In the genomic region with DNA sequence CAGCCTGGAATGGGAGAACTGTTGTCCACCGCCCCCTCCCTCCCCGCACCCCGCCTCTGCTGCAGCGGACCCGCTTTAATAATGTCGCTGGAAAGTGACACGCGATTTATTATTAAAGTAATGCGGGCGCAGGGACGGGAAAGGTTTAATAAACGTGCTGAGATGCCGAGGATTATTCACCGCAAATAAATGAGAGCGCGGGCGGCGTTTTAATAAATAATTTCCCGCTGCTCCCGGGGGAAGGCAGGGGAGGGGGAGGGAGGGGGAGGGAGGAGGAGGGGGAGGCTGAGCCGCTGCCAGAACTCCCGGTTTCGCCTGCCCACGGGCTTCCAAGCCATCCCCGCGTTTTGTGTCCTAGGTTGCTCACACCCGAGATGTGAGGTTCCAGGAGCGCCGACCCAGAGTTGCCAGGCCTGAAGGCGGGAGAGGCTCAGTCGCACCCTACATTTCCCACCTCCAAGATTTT, we compare ENCODE assay signal across 8 cellular contexts. TPM values are rescaled to one million over a fixed set of nuclear protein-coding genes. Genes with fewer than 3 reads are reported as not detected.
DNase-seq lines count a peak whose midpoint lies in the region; ATAC-seq and TF ChIP-seq lines count a peak whose summit lies in the region.

No MANE protein-coding gene starts in this region.

- peaks cover 9% of the 10 kb centered on the region for H4K20me1 ChIP-seq in GM23338 (replicated peaks; ENCODE audit: insufficient read depth)

- peaks cover 33% of the 10 kb centered on the region for H3K4me1 Mint-ChIP-seq in GM23338

- peak overlapping the region; percentile 94 for H3K4me2 ChIP-seq in GM23338

- no peak for ATAC-seq in GM23338
- ATAC-seq in RWPE2 (ENCODE audit: low read depth), result peak; percentile 8; the same call in 2 of the 3 replicates
- ATAC-seq in psoas muscle, result peak in 1 of 4 donors; percentile 12
- no peak for ATAC-seq in HG03025 (IDR thresholded peaks at IDR 0.05; ENCODE audit: low FRiP score, unreplicated experiment)
- no peak for ATAC-seq in HG02981 (IDR thresholded peaks at IDR 0.05; ENCODE audit: unreplicated experiment)

- H3K27me3 Mint-ChIP-seq in GM23338 (ENCODE audit: insufficient read depth, low read depth, poor library complexity), result peaks cover 70% of the 10 kb centered on the region

- H3K36me3 ChIP-seq in GM23338 (ENCODE audit: insufficient read depth) (no peaks in the 10 kb centered on the region), RWPE2 (ENCODE audit: low read depth) (no peaks in the 10 kb centered on the region), psoas muscle (ENCODE audit: insufficient read depth in 1 of 2, low read depth in 1 of 2) (no peaks in the 10 kb centered on the region)

- H3K36me3 Mint-ChIP-seq in GM23338 (ENCODE audit: low read depth), result no peaks in the 10 kb centered on the region

- H3K9me3 ChIP-seq in RWPE2 (ENCODE audit: severe bottlenecking), result no peaks in the 10 kb centered on the region
- H3K9me3 ChIP-seq in psoas muscle, result no peaks in the 10 kb centered on the region

- H3F3A ChIP-seq in GM23338 (replicated peaks; ENCODE audit: low read depth), result peaks cover 11% of the 10 kb centered on the region; the same call in 1 of the 2 replicates

- H3K4me3 Mint-ChIP-seq in GM23338, result peak overlapping the region; percentile 81

- H3K27me3 ChIP-seq in GM23338 (ENCODE audit: insufficient read depth), result peaks cover 87% of the 10 kb centered on the region
- H3K27me3 ChIP-seq in RWPE2 (ENCODE audit: insufficient read depth, poor library complexity, severe bottlenecking), result no peaks in the 10 kb centered on the region
- H3K27me3 ChIP-seq in psoas muscle (ENCODE audit: insufficient read depth in 3 of 3, low read length in 2 of 3), result peaks cover 0 to 50% (median 0%) of the 10 kb centered on the region in 3 donors

- TF ChIP-seq CTCF in GM23338 (conservative IDR thresholded peaks at IDR 0.05; ENCODE audit: low read depth in 2 of 2) (no peak), RWPE2 (IDR thresholded peaks at IDR 0.05; ENCODE audit: poor library complexity, severe bottlenecking) (no peak), fibroblast of the aortic adventitia (IDR thresholded peaks at IDR 0.05; ENCODE audit: insufficient read depth, low read length) (no peak), psoas muscle (IDR thresholded peaks at IDR 0.05) (no peak)

- H3K27ac ChIP-seq in GM23338 (ENCODE audit: low read depth), result no peak overlapping the region
- peak overlapping the region; percentile 36 for H3K27ac ChIP-seq in RWPE2 (ENCODE audit: poor library complexity, severe bottlenecking)
- H3K27ac ChIP-seq in psoas muscle, result no peak overlapping the region

- peaks cover 2% of the 10 kb centered on the region; the same call in 1 of the 3 replicates for H3K9me3 Mint-ChIP-seq in GM23338

- H3K4me1 ChIP-seq in GM23338 (ENCODE audit: insufficient read depth) (peaks cover 27% of the 10 kb centered on the region), RWPE2 (ENCODE audit: insufficient read depth, poor library complexity, severe bottlenecking) (no peaks in the 10 kb centered on the region), psoas muscle (peaks cover 33% of the 10 kb centered on the region)

- intact Hi-C loops in psoas muscle (cut with DNase I), result loop anchor here in 1 of 2 donors (2.0 kb wide), 1 partner anchor 26 kb away; no protein-coding TSS in a partner anchor

- DNase-seq in GM23338 (ENCODE audit: low spot score) (no peak), RWPE2 (ENCODE audit: low spot score) (no peak), fibroblast of the aortic adventitia (ENCODE audit: low read depth) (peak; percentile 10), psoas muscle (no peak), NCI-H1436 treated with DMSO at 0.1 percent for 48 hours (lab: John Stamatoyannopoulos, UW) (no peak), AG08395 (ENCODE audit: low spot score) (no peak)

- H3K27ac Mint-ChIP-seq in GM23338, result no peak overlapping the region

- peak overlapping the region; percentile 95 for H2AFZ ChIP-seq in GM23338

- no peaks in the 10 kb centered on the region for H3K9me2 ChIP-seq in GM23338 (ENCODE audit: insufficient read depth)

- no peaks in the 10 kb centered on the region for H3K79me2 ChIP-seq in GM23338 (replicated peaks; ENCODE audit: insufficient read depth)

- 0 to 1% (median 1%) methylated on average over 24 to 31 of the region's 31 CpGs for WGBS in psoas muscle, 3 donors

- peak overlapping the region; percentile 74 for H3K4me3 ChIP-seq in GM23338
- peak overlapping the region; percentile 35 for H3K4me3 ChIP-seq in RWPE2 (ENCODE audit: severe bottlenecking)
- peak overlapping the region; percentile 64 for H3K4me3 ChIP-seq in fibroblast of the aortic adventitia (ENCODE audit: low read depth, low read length)
- H3K4me3 ChIP-seq in psoas muscle, result peak overlapping the region; percentile 64

TF ChIP-seq in GM23338, 12 proteins besides CTCF, POLR2A, EP300 and RAD21:
- TF ChIP-seq REST (IDR thresholded peaks at IDR 0.05; ENCODE audit: unreplicated experiment) (no peak), EZH2phosphoT487 (IDR thresholded peaks at IDR 0.05; ENCODE audit: unreplicated experiment) (no peak), ETS1 (IDR thresholded peaks at IDR 0.05) (no peak), EZH2 (IDR thresholded peaks at IDR 0.05; ENCODE audit: low read depth, unreplicated experiment) (peak; percentile 27)

RNA-seq across cellular contexts. Expression of gene KAZALD1, which starts 5.1 kb away (rescaled TPM):
- total RNA-seq in GM23338 (2014; rRNA removed; shearing (Covaris generic)), result 1.2 and 1.3 TPM in 2 replicates
- polyA plus RNA-seq in GM23338 (2016; fragmentation: Nextera tagmentation; extraction: Ambion mirVana) (0.27 and 0.75 TPM in 2 replicates), psoas muscle (1 to 10 TPM; 1.9 to 3.1 (median 3.0) TPM)
- total RNA-seq in fibroblast of the aortic adventitia (ENCODE audit: low replicate concordance) (62.4 and 71.5 TPM in 2 replicates), psoas muscle (10 to 100 TPM in 1 of 4 donors, 1 to 10 TPM in 3; 1.5 to 10.7 (median 5.2) TPM)

RNA-seq across cellular contexts. Expression of gene SFXN3, which starts 35.9 kb away (rescaled TPM):
- 2.3 and 3.8 TPM in 2 replicates for total RNA-seq in GM23338 (2014; rRNA removed; shearing (Covaris generic))
- polyA plus RNA-seq in GM23338 (2016; fragmentation: Nextera tagmentation; extraction: Ambion mirVana) (0.68 and 0.73 TPM in 2 replicates), psoas muscle (1 to 10 TPM; 3.2 to 6.1 (median 4.9) TPM)
- total RNA-seq in fibroblast of the aortic adventitia (ENCODE audit: low replicate concordance) (56.6 and 83.2 TPM in 2 replicates), psoas muscle (1 to 10 TPM; 4.4 to 7.0 (median 4.9) TPM)

RNA-seq across cellular contexts. Expression of gene PDZD7, which starts 36.0 kb away (rescaled TPM):
- 1.7 and 2.3 TPM in 2 replicates for total RNA-seq in GM23338 (2014; rRNA removed; shearing (Covaris generic))
- polyA plus RNA-seq in GM23338 (2016; fragmentation: Nextera tagmentation; extraction: Ambion mirVana), result 1.5 and 1.7 TPM in 2 replicates
- total RNA-seq in fibroblast of the aortic adventitia (ENCODE audit: low replicate concordance), result 0.16 and 0.27 TPM in 2 replicates
- under 1 TPM in 2 of 4 donors, not detected in 2; 0.08 to 0.54 TPM for total RNA-seq in psoas muscle
- polyA plus RNA-seq in psoas muscle, result under 1 TPM; 0.04 to 0.30 (median 0.06) TPM
